ENCODE assay signal across 8 cellular contexts in genomic region chr19:5339950-5340636, GRCh38. TPM values are rescaled to one million over a fixed set of nuclear protein-coding genes. Genes with fewer than 3 reads are reported as not detected.
DNase-seq lines count a peak whose midpoint lies in the region; ATAC-seq, FAIRE-seq and TF ChIP-seq lines count a peak whose summit lies in the region.

No MANE protein-coding gene starts in this region.

- no peak overlapping the region for H2AK5ac ChIP-seq in H1 (ENCODE audit: low read depth, low read length)

- TF ChIP-seq EP300 in H1 (IDR thresholded peaks at IDR 0.05; ENCODE audit: borderline replicate concordance in 1 of 2, low read depth in 2 of 2, low read length in 2 of 2): no peak

- H3K4ac ChIP-seq in H1 (replicated peaks; ENCODE audit: insufficient read length, low read depth, low read length): no peak overlapping the region

- no peak overlapping the region for H2BK12ac ChIP-seq in H1 (ENCODE audit: low read depth, low read length)

- peak overlapping the region; percentile 90 for H4K8ac ChIP-seq in H1 (ENCODE audit: extremely low read depth, insufficient read depth, low read length)

- TF ChIP-seq CTCF in PC-3 (conservative IDR thresholded peaks at IDR 0.05; ENCODE audit: low read depth, low read length): peak; percentile 33; the same call in 1 of the 2 replicates
- peak in 2 of 3 experiments; percentile 6 to 7; a peak in 3 of 4 replicates for TF ChIP-seq CTCF in H1 (IDR thresholded peaks at IDR 0.05; ENCODE audit: control extremely low read depth in 1 of 3, insufficient read depth in 1 of 3, low read depth in 1 of 3, low read length in 3 of 3)

- H3K9ac ChIP-seq in PC-3 (ENCODE audit: low read length): peak overlapping the region; percentile 28; the same call in 1 of the 2 replicates
- H3K9ac ChIP-seq in H1 (replicated peaks in 1 of 4; ENCODE audit: extremely low read depth in 1 of 4, low read depth in 3 of 4, low read length in 3 of 4): peak overlapping the region; percentile 56 to 90 (median 76)

- H4K5ac ChIP-seq in H1 (ENCODE audit: insufficient read length, low read depth, low read length): peak overlapping the region; percentile 55

- intact Hi-C loops in PC-3 (cut with micrococcal nuclease): no loop called here

- H3K79me2 ChIP-seq in PC-3 (ENCODE audit: low read length) (peaks cover 10% of the 10 kb centered on the region), H1 (ENCODE audit: control insufficient read depth in 1 of 2, insufficient read depth in 2 of 2, low read length in 2 of 2) (peaks cover 0 to 41% of the 10 kb centered on the region in 2 experiments; a peak in 3 of 4 replicates)

- no peak overlapping the region for H2BK15ac ChIP-seq in H1 (ENCODE audit: low read length)

- peak overlapping the region; percentile 87 for H2AFZ ChIP-seq in PC-3 (ENCODE audit: low read length)
- no peak overlapping the region for H2AFZ ChIP-seq in H1 (ENCODE audit: low read length)

- 4% methylated on average over 14 of the region's 73 CpGs; no CpG with 5 or more reads in 1 of the 2 experiments for WGBS in H1 (ENCODE audit: extremely low coverage in 1 of 2, insufficient coverage in 1 of 2, insufficient read length in 1 of 2, insufficient replicate concordance in 2 of 2, low coverage in 1 of 2, low lambda C conversion rate in 2 of 2, missing lambda C conversion rate in 1 of 2), 2 experiments

- DNase-seq in NCI-H1092 treated with DMSO at 0.1 percent for 48 hours (lab: John Stamatoyannopoulos, UW): peak; percentile 76
- DNase-seq in NCI-H1092 (lab: John Stamatoyannopoulos, UW): no peak
- DNase-seq in PC-3: peak; percentile 30
- no peak for DNase-seq in H1 (ENCODE audit: low read depth in 1 of 2, low spot score in 2 of 2)
- DNase-seq in NCI-H187 (lab: John Stamatoyannopoulos, UW): no peak
- DNase-seq in T1000 (lab: John Stamatoyannopoulos, UW): no peak
- DNase-seq in occipital lobe (lab: John Stamatoyannopoulos, UW): no peak

- no peak overlapping the region for H2BK20ac ChIP-seq in H1 (ENCODE audit: low read length)

- POLR2A ChIA-PET in PC-3 (lab: Charles Lee; ENCODE audit: unreplicated experiment) (interaction anchor here (0.7 kb wide), 1 partner anchor 223 kb away, joined by 7 read pairs; no protein-coding TSS in a partner anchor), H1 (lab: Charles Lee; ENCODE audit: partially characterized antibody) (interaction anchor here (0.6 to 4.0 kb wide), 9 partner anchors 11 to 934 kb away, joined by 3 to 36 read pairs (median 4); no protein-coding TSS in a partner anchor)

- H4K20me1 ChIP-seq in PC-3 (ENCODE audit: low read length): 0 out of 2 replicates have a peak, but pooled peaks cover 3% of the 10 kb centered on the region
- peaks cover 17% of the 10 kb centered on the region in 2 experiments for H4K20me1 ChIP-seq in H1 (replicated peaks in 1 of 2; ENCODE audit: control insufficient read depth in 1 of 2, insufficient read depth in 2 of 2, low read length in 2 of 2)

- 0 out of 4 replicates have a peak, but pooled peaks of 1 of the 2 experiments have one; percentile 0 for TF ChIP-seq RAD21 in H1 (IDR thresholded peaks at IDR 0.05 in 1 of 2, conservative IDR thresholded peaks at IDR 0.05 in 1 of 2; ENCODE audit: low read depth in 2 of 2, low read length in 2 of 2)

- H3K27ac ChIP-seq in PC-3 (ENCODE audit: low read length) (no peak overlapping the region), H1 (ENCODE audit: low read depth, low read length) (peak overlapping the region; percentile 73; the same call in 1 of the 2 replicates), muscle layer of duodenum (ENCODE audit: low read length) (no peak overlapping the region)

- BruUV-seq in PC-3 (replicated peaks; lab: Mats Ljungman, UMichigan): no TSS peak

- no peak overlapping the region for H2BK120ac ChIP-seq in H1 (replicated peaks; ENCODE audit: low read depth, low read length)

- no peaks in the 10 kb centered on the region for H3K9me2 ChIP-seq in PC-3 (replicated peaks; ENCODE audit: low read length)

- peaks cover 7% of the 10 kb centered on the region; the same call in 1 of the 2 replicates for H3K23me2 ChIP-seq in H1 (ENCODE audit: low read depth, low read length)

- H3K56ac ChIP-seq in H1 (replicated peaks; ENCODE audit: insufficient read length, low read depth, low read length): peak overlapping the region; percentile 69

- no peak overlapping the region for H3K23ac ChIP-seq in H1 (ENCODE audit: insufficient read length)

- peaks cover 9% of the 10 kb centered on the region for H3K79me1 ChIP-seq in H1 (ENCODE audit: low read depth, low read length)

- H3K4me3 ChIP-seq in PC-3 (ENCODE audit: low read length): peak overlapping the region; percentile 95
- H3K4me3 ChIP-seq in H1 (ENCODE audit: extremely low read depth in 1 of 4, insufficient read depth in 2 of 4, low read depth in 3 of 4, low read length in 4 of 4): peak overlapping the region; percentile 54 to 98 (median 76)
- H3K4me3 ChIP-seq in muscle layer of duodenum (ENCODE audit: low read depth in 1 of 2, low read length in 2 of 2): peak overlapping the region; percentile 42 to 81

- H3K14ac ChIP-seq in H1 (ENCODE audit: insufficient read length): no peak overlapping the region

- peak overlapping the region; percentile 93; the same call in 1 of the 2 replicates for H3K18ac ChIP-seq in H1 (ENCODE audit: extremely low read depth, low read length)

- H3K9me3 ChIP-seq in PC-3 (ENCODE audit: low read length) (no peaks in the 10 kb centered on the region), H1 (ENCODE audit: insufficient read depth in 2 of 2, low read depth in 1 of 2, low read length in 1 of 2) (peaks cover 4 to 8% of the 10 kb centered on the region in 2 experiments; a peak in 2 of 4 replicates), muscle layer of duodenum (ENCODE audit: control insufficient read depth in 1 of 2, low read length in 2 of 2) (no peaks in the 10 kb centered on the region)

- FAIRE-seq in H1 (lab: Jason Lieb, UNC): no peak

- peak; percentile 47 for ATAC-seq in PC-3

- peak; percentile 62 to 75 for TF ChIP-seq POLR2A in H1 (IDR thresholded peaks at IDR 0.05; ENCODE audit: control extremely low read depth in 1 of 2, low read depth in 2 of 2, low read length in 2 of 2)

- H3K36me3 ChIP-seq in PC-3 (ENCODE audit: low read depth, low read length) (no peaks in the 10 kb centered on the region), H1 (ENCODE audit: control insufficient read depth in 2 of 4, insufficient read depth in 4 of 4, low read length in 3 of 4) (0 out of 8 replicates have a peak, but pooled peaks cover 0 to under 1% (median 0%) of the 10 kb centered on the region in 4 experiments), muscle layer of duodenum (ENCODE audit: control insufficient read depth in 1 of 2, insufficient read depth in 2 of 2, low read length in 2 of 2) (no peaks in the 10 kb centered on the region)

- H3K4me1 ChIP-seq in PC-3 (ENCODE audit: insufficient read depth, low read length) (peaks cover 6% of the 10 kb centered on the region), H1 (replicated peaks in 1 of 4; ENCODE audit: control insufficient read depth in 3 of 4, insufficient read depth in 4 of 4, low read length in 3 of 4) (peaks cover 2 to 21% (median 12%) of the 10 kb centered on the region in 4 experiments), muscle layer of duodenum (ENCODE audit: control insufficient read depth in 1 of 2, insufficient read depth in 2 of 2, low read length in 2 of 2) (peaks cover 0 to 19% of the 10 kb centered on the region in 2 donors)

- H3K27me3 ChIP-seq in PC-3 (ENCODE audit: low read length) (no peaks in the 10 kb centered on the region), H1 (replicated peaks in 1 of 4; ENCODE audit: control insufficient read depth in 3 of 4, extremely low read depth in 1 of 4, insufficient read depth in 3 of 4, low read length in 3 of 4) (peaks cover 10 to 17% (median 14%) of the 10 kb centered on the region in 4 experiments), muscle layer of duodenum (ENCODE audit: low read depth, low read length) (peaks cover 11% of the 10 kb centered on the region)

- peak overlapping the region; percentile 65 for H4K91ac ChIP-seq in H1 (replicated peaks; ENCODE audit: insufficient read length, low read length)

- CTCF ChIA-PET in PC-3 (lab: Charles Lee): interaction anchor here (0.6 kb wide), 1 partner anchor 292 kb away, joined by 7 read pairs; no protein-coding TSS in a partner anchor
- CTCF ChIA-PET in H1 (lab: Charles Lee; ENCODE audit: partially characterized antibody): interaction anchor here (0.9 to 1.9 kb wide), 4 partner anchors 14 to 349 kb away, joined by 3 to 7 read pairs (median 3); no protein-coding TSS in a partner anchor

- no peaks in the 10 kb centered on the region for H3F3A ChIP-seq in PC-3 (ENCODE audit: low read length, unreplicated experiment)

- peak overlapping the region; percentile 12; the same call in 1 of the 2 replicates for H2BK5ac ChIP-seq in H1 (ENCODE audit: low read depth, low read length)

- H3K4me2 ChIP-seq in PC-3 (ENCODE audit: low read length) (peak overlapping the region; percentile 100), H1 (ENCODE audit: insufficient read depth in 1 of 2, low read depth in 2 of 2, low read length in 2 of 2) (peak overlapping the region; percentile 79 to 93)

TF ChIP-seq in H1, 55 proteins besides CTCF, POLR2A, EP300 and RAD21 (continues in another document):
- TF ChIP-seq SUZ12 (IDR thresholded peaks at IDR 0.05; ENCODE audit: low read length) (no peak), POLR2AphosphoS5 (IDR thresholded peaks at IDR 0.05; ENCODE audit: low read depth, low read length) (peak; percentile 62; the same call in 1 of the 2 replicates), FOSL1 (IDR thresholded peaks at IDR 0.05; ENCODE audit: insufficient read depth, low read depth, low read length) (no peak), YY1 (IDR thresholded peaks at IDR 0.05; ENCODE audit: low read depth, low read length) (peak; percentile 82), GABPA (IDR thresholded peaks at IDR 0.05; ENCODE audit: borderline replicate concordance, insufficient read depth, low read length) (0 out of 2 replicates have a peak, but pooled peaks have one; percentile 5), SAP30 (IDR thresholded peaks at IDR 0.05; ENCODE audit: insufficient read depth, insufficient replicate concordance, low read length) (no peak)

RNA-seq across cellular contexts. Expression of gene PTPRS, which starts 0.5 kb away (rescaled TPM):
- total RNA-seq in PC-3 (2014; rRNA removed) (106 and 134 TPM in 2 replicates), occipital lobe (188 TPM)
- 218 and 223 TPM in 2 replicates for total RNA-seq in H1 (2021; fragmentation: NEBNext Ultra II Directional; extraction: Animal tissue kit (Norgen Biotek cat#: 25700))
- polyA plus RNA-seq in H1 (2011; rRNA removed): 96.8 and 146 TPM in 2 replicates
- polyA plus RNA-seq in H1 (2011; cell fraction: cytosol; rRNA removed): 87.7 TPM
- 278 TPM for polyA plus RNA-seq in H1 (2011; cell fraction: nucleus; rRNA removed)
- polyA plus RNA-seq in H1 (2012, experiment 1 of 2): 73.0 to 132 TPM (median 116 TPM) in 4 replicates
- 60.0 TPM for polyA plus RNA-seq in H1 (2012, experiment 2 of 2)
- 124 TPM for polyA plus RNA-seq in H1 (2013, experiment 1 of 2)
- polyA plus RNA-seq in H1 (2013, experiment 2 of 2): 122 TPM
- polyA minus RNA-seq in H1 (2011; rRNA and poly(A)+ RNA removed): 192 and 241 TPM in 2 replicates
- 212 TPM for polyA minus RNA-seq in H1 (2011; cell fraction: cytosol; rRNA and poly(A)+ RNA removed)
- 157 TPM for polyA minus RNA-seq in H1 (2011; cell fraction: nucleus; rRNA and poly(A)+ RNA removed)

Comparison
In these comparisons a context has a peak if more than half of its experiments do, and no peak if none do; other contexts are left out.
1. DNase-seq: peak in NCI-H1092 treated with DMSO at 0.1 percent for 48 hours (single experiment) and PC-3 (single experiment); none in NCI-H1092 (single experiment), H1 (0 of 2), NCI-H187 (0 of 2), T1000 (single experiment) and occipital lobe (single experiment).
2. Peak in every context shown above with its lines, with median percentiles within 50 percentile points of each other: H3K4me3 ChIP-seq.